Comparison of ENCODE assay signal across 20 cellular contexts in genomic region chr13:76129305-76130040, GRCh38.
DNase-seq lines count a peak whose midpoint lies in the region; ATAC-seq and TF ChIP-seq lines count a peak whose summit lies in the region.
"Had no signal": no experiment of that assay in that cellular context is flagged by ENCODE, and none has a peak within 500 bp of the region (broad histone marks: within the 10 kb centered on the region; RNA-seq: fewer than 3 reads in every experiment).

No MANE protein-coding gene starts in this region.

- no peaks in the 10 kb centered on the region for H3K36me3 ChIP-seq in cardiac muscle cell
- no peaks in the 10 kb centered on the region for H3K36me3 ChIP-seq in thyroid gland

- H3K27me3 ChIP-seq in cardiac muscle cell = no peaks in the 10 kb centered on the region
- no peaks in the 10 kb centered on the region for H3K27me3 ChIP-seq in thyroid gland

- H3K9me3 ChIP-seq in cardiac muscle cell (ENCODE audit: low read depth) (no peaks in the 10 kb centered on the region), thyroid gland (no peaks in the 10 kb centered on the region)

- intact Hi-C loops in Right ventricle myocardium inferior (cut with DNase I) (no loop called here), thyroid gland (cut with DNase I) (no loop called here)

- TF ChIP-seq CTCF in cardiac muscle cell (IDR thresholded peaks at IDR 0.05; ENCODE audit: low read depth, low read length) (no peak), brain (conservative IDR thresholded peaks at IDR 0.05) (no peak), thyroid gland (IDR thresholded peaks at IDR 0.05) (no peak)

- DNase-seq in cardiac muscle cell (ENCODE audit: low read depth in 1 of 2, low spot score in 1 of 2) (peak in 1 of 2 donors; percentile 52), Right ventricle myocardium inferior (ENCODE audit: missing footprints) (no peak), midbrain (lab: John Stamatoyannopoulos, UW) (peak; percentile 2), thyroid gland (peak; percentile 5 to 25)
- DNase-seq in stimulated activated effector memory CD8-positive, alpha-beta T cell treated with anti-CD3 and anti-CD28 coated beads, Interleukin-12 subunit alpha, Interleukin-12 subunit beta, amount 100 ng/mL, for 72 hours (ENCODE audit: low spot score in 2 of 2) = no peak
- DNase-seq: C1 segment of cervical spinal cord, DMS 273 treated with DMSO at 0.1 percent for 48 hours, GDM1, NCI-H1092, NCI-H146, NCI-H2081, NCI-H226, NCI-H526 treated with DMSO at 0.1 percent for 48 hours, PC-3 had no signal

- peaks cover 58% of the 10 kb centered on the region for H3K4me1 ChIP-seq in cardiac muscle cell (ENCODE audit: low read depth)
- H3K4me1 ChIP-seq in thyroid gland = peaks cover 14 to 20% of the 10 kb centered on the region in 2 donors

- H3K27ac ChIP-seq in cardiac muscle cell = peak overlapping the region; percentile 91
- no peak overlapping the region for H3K27ac ChIP-seq in thyroid gland
- H3K27ac ChIP-seq: KMS-11, SK-N-MC had no signal

- H3K9me3 Mint-ChIP-seq in brain = peaks cover 3 to 17% (median 12%) of the 10 kb centered on the region in 5 experiments
- H3K9me3 Mint-ChIP-seq in stimulated activated effector memory CD8-positive, alpha-beta T cell treated with anti-CD3 and anti-CD28 coated beads, Interleukin-12 subunit alpha, Interleukin-12 subunit beta, amount 100 ng/mL, for 72 hours = peaks cover 5% of the 10 kb centered on the region

- H3K36me3 Mint-ChIP-seq in brain = no peaks in the 10 kb centered on the region
- H3K36me3 Mint-ChIP-seq in stimulated activated effector memory CD8-positive, alpha-beta T cell treated with anti-CD3 and anti-CD28 coated beads, Interleukin-12 subunit alpha, Interleukin-12 subunit beta, amount 100 ng/mL, for 72 hours = no peaks in the 10 kb centered on the region

- TF ChIP-seq POLR2A in thyroid gland (IDR thresholded peaks at IDR 0.05) = no peak

- no peak overlapping the region for H3K4me3 Mint-ChIP-seq in brain
- H3K4me3 Mint-ChIP-seq in stimulated activated effector memory CD8-positive, alpha-beta T cell treated with anti-CD3 and anti-CD28 coated beads, Interleukin-12 subunit alpha, Interleukin-12 subunit beta, amount 100 ng/mL, for 72 hours = no peak overlapping the region

- 40 to 42% methylated on average over 6 of the region's 6 CpGs for WGBS in thyroid gland, 2 donors

- no peak for ATAC-seq in Right ventricle myocardium inferior
- no peak for ATAC-seq in stimulated activated effector memory CD8-positive, alpha-beta T cell treated with anti-CD3 and anti-CD28 coated beads, Interleukin-12 subunit alpha, Interleukin-12 subunit beta, amount 100 ng/mL, for 72 hours
- ATAC-seq in GM21526 (IDR thresholded peaks at IDR 0.05; ENCODE audit: low FRiP score, unreplicated experiment) = no peak
- ATAC-seq in HG02970 (IDR thresholded peaks at IDR 0.05; ENCODE audit: low FRiP score, unreplicated experiment) = no peak
- ATAC-seq: GM12878, PC-3 had no signal

- H3K27ac Mint-ChIP-seq in brain = peak overlapping the region in 4 of 5 experiments; percentile 2 to 51 (median 16)
- no peak overlapping the region for H3K27ac Mint-ChIP-seq in stimulated activated effector memory CD8-positive, alpha-beta T cell treated with anti-CD3 and anti-CD28 coated beads, Interleukin-12 subunit alpha, Interleukin-12 subunit beta, amount 100 ng/mL, for 72 hours

- H3K4me3 ChIP-seq in cardiac muscle cell (no peak overlapping the region), thyroid gland (replicated peaks in 1 of 3) (no peak overlapping the region)
- H3K4me3 ChIP-seq: GM12878, SK-N-MC had no signal

- H3K4me1 Mint-ChIP-seq in brain = peaks cover 20% of the 10 kb centered on the region
- H3K4me1 Mint-ChIP-seq in stimulated activated effector memory CD8-positive, alpha-beta T cell treated with anti-CD3 and anti-CD28 coated beads, Interleukin-12 subunit alpha, Interleukin-12 subunit beta, amount 100 ng/mL, for 72 hours = no peaks in the 10 kb centered on the region

- H3K27me3 Mint-ChIP-seq in brain = no peaks in the 10 kb centered on the region

Comparison
In these comparisons a context has a peak if more than half of its experiments do, and no peak if none do; other contexts are left out.
1. DNase-seq: peak in midbrain (single experiment) and thyroid gland (2 of 2); none in Right ventricle myocardium inferior (single experiment) and stimulated activated effector memory CD8-positive, alpha-beta T cell treated with anti-CD3 and anti-CD28 coated beads, Interleukin-12 subunit alpha, Interleukin-12 subunit beta, amount 100 ng/mL, for 72 hours (0 of 2).